Comparison of ENCODE assay signal across 22 cellular contexts in genomic region chr5:126104951-126105350, GRCh38.
A peak's percentile ranks its signal among the peaks of the same experiment; 100 is the strongest.
DNase-seq lines count a peak whose midpoint lies in the region; TF ChIP-seq lines count a peak whose summit lies in the region.
"Had no signal": no experiment of that assay in that cellular context is flagged by ENCODE, and none has a peak within 500 bp of the region (broad histone marks: within the 10 kb centered on the region; RNA-seq: fewer than 3 reads in every experiment).

No MANE protein-coding gene starts in this region.

- H2AFZ ChIP-seq in neural cell (ENCODE audit: low read depth, low read length) = no peak overlapping the region
- H2AFZ ChIP-seq: GM23338 had no signal

- no peaks in the 10 kb centered on the region for H3K9me2 ChIP-seq in neural cell (ENCODE audit: insufficient read depth, low read length)

- H3K4me2 ChIP-seq in neural cell (ENCODE audit: low read length) = no peak overlapping the region
- H3K4me2 ChIP-seq: GM23338 had no signal

- no peak for TF ChIP-seq EP300 in neural cell (conservative IDR thresholded peaks at IDR 0.05; ENCODE audit: poor library complexity, severe bottlenecking)

- H3K4me3 ChIP-seq in LNCaP clone FGC (ENCODE audit: low read depth, low read length) (no peak overlapping the region), neural cell (ENCODE audit: low read length) (no peak overlapping the region)
- H3K4me3 ChIP-seq: GM23338 had no signal

- TF ChIP-seq RAD21 in neural cell (conservative IDR thresholded peaks at IDR 0.05) = no peak

- no peaks in the 10 kb centered on the region for H3F3A ChIP-seq in neural cell (ENCODE audit: insufficient read depth, low read length, poor library complexity, severe bottlenecking)

- no peak for TF ChIP-seq CTCF in LNCaP clone FGC (IDR thresholded peaks at IDR 0.05; ENCODE audit: control insufficient read depth, extremely low read depth, insufficient read depth)
- TF ChIP-seq CTCF in VCaP (conservative IDR thresholded peaks at IDR 0.05) = peak; percentile 42
- peak; percentile 18 for TF ChIP-seq CTCF in neural cell (IDR thresholded peaks at IDR 0.05; ENCODE audit: poor library complexity, severe bottlenecking)

- H3K9ac ChIP-seq in neural cell (ENCODE audit: low read length) = no peak overlapping the region

- H3K27ac ChIP-seq in VCaP = peak overlapping the region; percentile 58
- peak overlapping the region; percentile 52 for H3K27ac ChIP-seq in neural cell (ENCODE audit: low read length)
- H3K27ac ChIP-seq: 22Rv1 had no signal

- H4K20me1 ChIP-seq in neural cell (ENCODE audit: insufficient read depth) = no peaks in the 10 kb centered on the region

- no peaks in the 10 kb centered on the region for H3K9me3 ChIP-seq in neural cell (ENCODE audit: low read length)

- H3K27me3 ChIP-seq in neural cell (ENCODE audit: insufficient read depth, low read depth, low read length) = no peaks in the 10 kb centered on the region

- DNase-seq in DMS 273 (lab: John Stamatoyannopoulos, UW; ENCODE audit: unreplicated experiment) = peak; percentile 5
- no peak for DNase-seq in DMS 273 treated with DMSO at 0.1 percent for 48 hours (lab: John Stamatoyannopoulos, UW)
- DNase-seq in LNCaP clone FGC (ENCODE audit: low read depth) = peak; percentile 72
- no peak for DNase-seq in SK-N-DZ (ENCODE audit: low spot score)
- no peak for DNase-seq in retina
- no peak for DNase-seq in NCI-H1092 (lab: John Stamatoyannopoulos, UW)
- DNase-seq: Calu3; CD4-positive, alpha-beta memory T cell; DND-41; GF-D8; HFFc6; KG1; MM.1S; NCI-H1105 treated with DMSO at 0.1 percent for 48 hours; NCI-H1694 treated with DMSO at 0.1 percent for 48 hours; NCI-H446 treated with DMSO at 0.1 percent for 48 hours; NCI-H82; SHP77 had no signal

- no peaks in the 10 kb centered on the region for H3K79me2 ChIP-seq in neural cell (replicated peaks; ENCODE audit: insufficient read depth, low read length)

- H3K36me3 ChIP-seq in neural cell (ENCODE audit: insufficient read depth, low read length) = no peaks in the 10 kb centered on the region

TF ChIP-seq in neural cell, 6 proteins besides CTCF, POLR2A, EP300 and RAD21:
- TF ChIP-seq REST (IDR thresholded peaks at IDR 0.05; ENCODE audit: borderline replicate concordance) = no peak
- TF ChIP-seq POLR2AphosphoS5 (IDR thresholded peaks at IDR 0.05) = no peak
- no peak for TF ChIP-seq SMC3 (conservative IDR thresholded peaks at IDR 0.05; ENCODE audit: poor library complexity)
- no peak for TF ChIP-seq MXI1 (conservative IDR thresholded peaks at IDR 0.05; ENCODE audit: poor library complexity, severe bottlenecking)
- TF ChIP-seq TAF1 (IDR thresholded peaks at IDR 0.05; ENCODE audit: low read depth) = no peak
- no peak for TF ChIP-seq EZH2 (IDR thresholded peaks at IDR 0.05; ENCODE audit: borderline replicate concordance, insufficient read depth, low read length, poor library complexity, severe bottlenecking)

Comparison
In these comparisons a context has a peak if more than half of its experiments do, and no peak if none do; other contexts are left out.
1. DNase-seq: peak in DMS 273 (single experiment) and LNCaP clone FGC (single experiment); none in DMS 273 treated with DMSO at 0.1 percent for 48 hours (single experiment), SK-N-DZ (single experiment), retina (single experiment) and NCI-H1092 (single experiment).